In genomic region chr11:34516247-34517040, GRCh38 we compare ENCODE assay signal across 1 cellular context.
TF ChIP-seq lines count a peak whose summit lies in the region.

No MANE protein-coding gene starts in this region.

TF ChIP-seq in HEK293, 187 proteins besides CTCF, POLR2A, EP300 and RAD21 (continued from another document):
- TF ChIP-seq ZNF692 (tag by site-specific recombination; IDR thresholded peaks at IDR 0.05) (no peak), ZNF549 (tag by site-specific recombination; IDR thresholded peaks at IDR 0.05) (no peak)
